ENCODE assay signal across 14 cellular contexts in the genomic region with DNA sequence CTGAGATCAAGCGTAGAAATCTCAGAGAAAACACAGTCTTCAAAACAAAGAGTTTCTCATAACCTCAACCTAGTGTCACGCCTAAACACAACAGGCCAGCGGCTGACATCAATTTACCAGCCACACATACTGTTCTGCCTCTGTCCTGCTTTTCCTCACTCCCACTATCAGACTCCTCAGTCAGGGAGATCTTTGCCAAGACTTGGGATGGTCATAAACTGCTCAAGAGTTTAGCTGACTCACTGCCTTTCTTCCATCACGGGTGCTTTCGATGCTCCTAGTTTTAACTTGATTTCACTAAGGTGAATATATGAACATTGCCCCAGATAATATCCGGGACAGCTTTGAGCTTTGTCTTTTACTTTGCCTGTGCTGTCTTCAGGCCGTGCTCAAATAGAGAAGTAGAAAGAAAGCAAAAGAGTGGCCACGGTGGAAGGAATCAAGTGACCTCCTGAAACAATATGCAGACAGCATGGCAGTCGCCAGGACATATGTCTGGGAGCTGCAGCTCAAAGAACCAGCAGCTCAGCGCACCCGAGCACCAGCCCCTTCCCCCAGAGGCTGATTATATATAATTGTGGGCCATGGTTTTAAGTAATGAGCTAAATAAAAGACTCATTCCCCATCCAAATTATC. TPM values are rescaled to one million over a fixed set of nuclear protein-coding genes. Genes with fewer than 3 reads are reported as not detected.
DNase-seq lines count a peak whose midpoint lies in the region; ATAC-seq and TF ChIP-seq lines count a peak whose summit lies in the region.
"Had no signal": no experiment of that assay in that cellular context is flagged by ENCODE, and none has a peak within 500 bp of the region (broad histone marks: within the 10 kb centered on the region; RNA-seq: fewer than 3 reads in every experiment).

No MANE protein-coding gene starts in this region.

- DNase-seq in AG20443 (ENCODE audit: low spot score): peak; percentile 69
- DNase-seq in cardiac muscle cell (ENCODE audit: low read depth in 1 of 2, low spot score in 1 of 2): peak in 1 of 2 donors; percentile 93
- DNase-seq in ovary: peak; percentile 28 to 53 (median 46)
- no peak for DNase-seq in NCI-H510A (lab: John Stamatoyannopoulos, UW)
- DNase-seq in activated CD8-positive, alpha-beta memory T cell treated with anti-CD3 and anti-CD28 coated beads for 24 hours: no peak
- no peak for DNase-seq in MG63
- DNase-seq: activated CD4-positive, alpha-beta T cell treated with anti-CD3 and anti-CD28 coated beads, Interleukin-2, amount 10 ng/mL, durations not matched to agents 24 days and 14 days; activated naive CD4-positive, alpha-beta T cell treated with anti-CD3 and anti-CD28 coated beads for 36 hours; Karpas-422; NCI-H2227 treated with DMSO at 0.1 percent for 48 hours had no signal

- H3K27me3 ChIP-seq in cardiac muscle cell: no peaks in the 10 kb centered on the region
- no peaks in the 10 kb centered on the region for H3K27me3 ChIP-seq in ovary
- H3K27me3 ChIP-seq in MG63: no peaks in the 10 kb centered on the region
- H3K27me3 ChIP-seq: SJSA1 had no signal

- WGBS in ovary, 3 donors: 30 to 34% (median 34%) methylated on average over 11 of the region's 11 CpGs

- ATAC-seq in SK-N-SH treated with all-trans-retinoic acid at 6 μM for 48 hours (peak; percentile 86), HG03280 (IDR thresholded peaks at IDR 0.05; ENCODE audit: unreplicated experiment) (no peak)

- no peaks in the 10 kb centered on the region for H3K9me3 ChIP-seq in cardiac muscle cell (ENCODE audit: low read depth)
- no peaks in the 10 kb centered on the region for H3K9me3 ChIP-seq in ovary
- H3K9me3 ChIP-seq in MG63: no peaks in the 10 kb centered on the region
- H3K9me3 ChIP-seq: SJSA1 had no signal

- no peak for TF ChIP-seq EP300 in ovary (IDR thresholded peaks at IDR 0.05)

- intact Hi-C loops in ovary (cut with DNase I): loop anchor here in 3 of 4 donors (5.0 kb wide), 2 partner anchors 83 to 98 kb away; no protein-coding TSS in a partner anchor

- H3K36me3 ChIP-seq in cardiac muscle cell (peaks cover 11% of the 10 kb centered on the region), ovary (no peaks in the 10 kb centered on the region), MG63 (peaks cover 3% of the 10 kb centered on the region; the same call in 1 of the 2 replicates)

- H3K4me1 ChIP-seq in cardiac muscle cell (ENCODE audit: low read depth) (peaks cover 10% of the 10 kb centered on the region), ovary (ENCODE audit: insufficient read depth) (no peaks in the 10 kb centered on the region)
- H3K4me1 ChIP-seq: SJSA1 had no signal

- TF ChIP-seq POLR2A in ovary (IDR thresholded peaks at IDR 0.05): no peak

- TF ChIP-seq CTCF in cardiac muscle cell (IDR thresholded peaks at IDR 0.05; ENCODE audit: low read depth, low read length) (no peak), ovary (IDR thresholded peaks at IDR 0.05) (no peak)

- H3K4me3 ChIP-seq in cardiac muscle cell (no peak overlapping the region), ovary (no peak overlapping the region), MG63 (no peak overlapping the region)
- H3K4me3 ChIP-seq: SJSA1, skin epidermis had no signal

- peak overlapping the region; percentile 79 for H3K27ac ChIP-seq in cardiac muscle cell
- peak overlapping the region in 1 of 2 donors; percentile 25 for H3K27ac ChIP-seq in ovary
- H3K27ac ChIP-seq: SJSA1 had no signal

TF ChIP-seq in SK-N-SH treated with all-trans-retinoic acid at 6 μM for 48 hours, 23 proteins besides CTCF, POLR2A, EP300 and RAD21:
- TF ChIP-seq PATZ1 (CRISPR knock-in tag; IDR thresholded peaks at IDR 0.05; ENCODE audit: borderline replicate concordance) (no peak), TOX (CRISPR knock-in tag; IDR thresholded peaks at IDR 0.05; ENCODE audit: borderline replicate concordance) (no peak), RARB (CRISPR knock-in tag; IDR thresholded peaks at IDR 0.05) (no peak), OSR1 (CRISPR knock-in tag; IDR thresholded peaks at IDR 0.05) (no peak), ZFP3 (CRISPR knock-in tag; IDR thresholded peaks at IDR 0.05) (peak; percentile 68), ZNF70 (CRISPR knock-in tag; IDR thresholded peaks at IDR 0.05) (no peak), CSDC2 (CRISPR knock-in tag; IDR thresholded peaks at IDR 0.05) (0 out of 2 replicates have a peak, but pooled peaks have one; percentile 66), ISL1 (CRISPR knock-in tag; IDR thresholded peaks at IDR 0.05) (peak; percentile 65), TSHZ2 (CRISPR knock-in tag; IDR thresholded peaks at IDR 0.05) (no peak), ARNTL (CRISPR knock-in tag; IDR thresholded peaks at IDR 0.05; ENCODE audit: borderline replicate concordance, low read depth) (no peak), SNAI2 (CRISPR knock-in tag; IDR thresholded peaks at IDR 0.05) (no peak), POU6F1 (CRISPR knock-in tag; IDR thresholded peaks at IDR 0.05; ENCODE audit: borderline replicate concordance, low read depth) (no peak), ZC3H10 (CRISPR knock-in tag; IDR thresholded peaks at IDR 0.05) (no peak), CSRNP3 (CRISPR knock-in tag; IDR thresholded peaks at IDR 0.05) (no peak)

RNA-seq across cellular contexts. Expression of gene MDM1, which starts 12.1 kb away (rescaled TPM):
- total RNA-seq in cardiac muscle cell (13.9 and 23.9 TPM in 2 replicates), ovary (10 to 100 TPM in 6 of 7 donors, 1 to 10 TPM in 1; 9.1 to 20.4 (median 13.4) TPM)
- polyA plus RNA-seq in cardiac muscle cell (13.4 and 18.0 TPM in 2 replicates), ovary (10 to 100 TPM; 10.1 to 14.6 TPM)
- 8.0 and 12.6 TPM in 2 replicates for total RNA-seq in MG63 (2014; rRNA removed; shearing (Covaris generic); ENCODE audit: low replicate concordance)

Comparison
In these comparisons a context has a peak if more than half of its experiments do, and no peak if none do; other contexts are left out.
1. DNase-seq: peak in AG20443 (single experiment) and ovary (5 of 5); none in NCI-H510A (single experiment), activated CD8-positive, alpha-beta memory T cell treated with anti-CD3 and anti-CD28 coated beads for 24 hours (single experiment) and MG63 (single experiment).